ENCODE assay signal across 11 cellular contexts in the genomic region with DNA sequence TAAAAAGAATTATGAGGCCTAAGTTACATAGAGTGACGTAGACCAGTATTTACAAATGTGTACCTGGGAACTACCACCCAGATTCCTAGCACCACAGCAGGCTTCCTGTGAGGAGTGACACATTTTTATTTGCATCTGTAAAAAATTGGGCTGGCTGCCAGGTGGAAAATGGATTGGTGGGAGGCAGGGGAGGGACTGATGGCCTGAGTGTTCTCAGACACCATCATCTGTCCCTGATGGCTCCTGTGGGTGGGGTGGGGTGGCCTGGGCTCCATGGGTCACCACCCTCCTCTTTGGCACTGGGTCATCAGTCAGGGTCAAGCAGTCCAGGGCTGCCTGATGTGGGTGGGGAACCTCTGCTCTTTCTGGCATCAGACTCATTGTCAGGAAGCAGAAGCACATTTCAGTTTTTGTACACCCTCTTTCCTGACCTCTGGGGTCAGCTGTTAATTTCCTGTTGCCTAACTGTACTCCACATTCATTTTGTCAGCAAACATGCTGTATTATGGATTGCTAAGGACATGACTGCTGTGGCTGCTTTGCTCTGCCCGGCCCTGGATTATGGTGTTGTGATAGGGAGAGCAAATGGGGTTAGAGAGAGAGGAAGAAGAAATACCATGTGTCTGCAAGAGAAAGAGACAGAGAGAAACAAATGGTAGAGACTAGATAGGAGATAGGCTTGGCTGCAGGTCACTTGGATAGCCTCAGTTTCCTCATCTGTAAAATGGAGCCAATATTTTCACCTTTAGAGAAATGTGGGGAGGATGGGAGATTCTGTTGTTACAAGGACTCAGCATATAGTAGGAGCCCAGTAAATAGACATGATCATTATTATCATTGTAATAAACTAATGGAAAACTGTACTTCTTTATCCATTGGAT. TPM values are rescaled to one million over a fixed set of nuclear protein-coding genes. Genes with fewer than 3 reads are reported as not detected.
A peak's percentile ranks its signal among the peaks of the same experiment; 100 is the strongest.
DNase-seq lines count a peak whose midpoint lies in the region; ATAC-seq and TF ChIP-seq lines count a peak whose summit lies in the region.
"Had no signal": no experiment of that assay in that cellular context is flagged by ENCODE, and none has a peak within 500 bp of the region (broad histone marks: within the 10 kb centered on the region; RNA-seq: fewer than 3 reads in every experiment).

No MANE protein-coding gene starts in this region.

- no peaks in the 10 kb centered on the region for H3K9me3 Mint-ChIP-seq in CD4-positive, alpha-beta T cell
- H3K9me3 Mint-ChIP-seq: neural crest cell had no signal

- no peak overlapping the region for H3K27ac Mint-ChIP-seq in CD4-positive, alpha-beta T cell
- H3K27ac Mint-ChIP-seq: activated naive CD8-positive, alpha-beta T cell treated with anti-CD3 and anti-CD28 coated beads, Interleukin-2, amount 10 ng/mL, durations not matched to agents 7 days and 5 days had no signal

- no peak for TF ChIP-seq POLR2A in adrenal gland (IDR thresholded peaks at IDR 0.05)
- TF ChIP-seq POLR2A in thyroid gland (IDR thresholded peaks at IDR 0.05): no peak

- H3K27me3 ChIP-seq in adrenal gland (no peaks in the 10 kb centered on the region), thyroid gland (no peaks in the 10 kb centered on the region)
- no peaks in the 10 kb centered on the region for H3K27me3 ChIP-seq in CD4-positive, alpha-beta T cell (ENCODE audit: control insufficient read depth, insufficient read depth, low read length)

- intact Hi-C loops in adrenal gland (cut with DNase I): no loop called here
- intact Hi-C loops in thyroid gland (cut with DNase I): no loop called here
- intact Hi-C loops in CD4-positive, alpha-beta T cell (cut with DNase I, micrococcal nuclease): no loop called here

- H3K36me3 Mint-ChIP-seq in CD4-positive, alpha-beta T cell (ENCODE audit: low read depth): no peaks in the 10 kb centered on the region
- H3K36me3 Mint-ChIP-seq: activated naive CD8-positive, alpha-beta T cell treated with anti-CD3 and anti-CD28 coated beads, Interleukin-2, amount 10 ng/mL, durations not matched to agents 7 days and 5 days had no signal

- ATAC-seq in CD4-positive, alpha-beta T cell (ENCODE audit: poor library complexity): no peak

- no peaks in the 10 kb centered on the region for H3K27me3 Mint-ChIP-seq in CD4-positive, alpha-beta T cell

- H3K4me3 ChIP-seq in adrenal gland (no peak overlapping the region), thyroid gland (replicated peaks in 1 of 3) (no peak overlapping the region)

- WGBS in adrenal gland, 4 donors: 43 to 57% (median 54%) methylated on average over 2 of the region's 2 CpGs
- WGBS in thyroid gland, 2 donors: 74 to 75% methylated on average over 2 of the region's 2 CpGs

- H3K4me3 Mint-ChIP-seq in CD4-positive, alpha-beta T cell: no peak overlapping the region
- H3K4me3 Mint-ChIP-seq: activated naive CD8-positive, alpha-beta T cell treated with anti-CD3 and anti-CD28 coated beads, Interleukin-2, amount 10 ng/mL, durations not matched to agents 7 days and 5 days; neural crest cell had no signal

- POLR2A ChIA-PET in CD4-positive, alpha-beta T cell (lab: Charles Lee): no interaction called here

- no peaks in the 10 kb centered on the region for H3K9me3 ChIP-seq in adrenal gland (replicated peaks in 1 of 3)
- H3K9me3 ChIP-seq in thyroid gland: no peaks in the 10 kb centered on the region
- no peaks in the 10 kb centered on the region for H3K9me3 ChIP-seq in CD4-positive, alpha-beta T cell (ENCODE audit: control insufficient read depth, low read length)

- peaks cover 6 to 29% of the 10 kb centered on the region in 2 donors for H3K4me1 ChIP-seq in adrenal gland (replicated peaks in 1 of 2)
- H3K4me1 ChIP-seq in thyroid gland: peaks cover 15 to 26% of the 10 kb centered on the region in 2 donors

- no peaks in the 10 kb centered on the region for H3K4me1 Mint-ChIP-seq in CD4-positive, alpha-beta T cell (ENCODE audit: low read depth)
- H3K4me1 Mint-ChIP-seq: activated naive CD8-positive, alpha-beta T cell treated with anti-CD3 and anti-CD28 coated beads, Interleukin-2, amount 10 ng/mL, durations not matched to agents 7 days and 5 days; neural crest cell had no signal

- DNase-seq in NCI-H1105 treated with DMSO at 0.1 percent for 48 hours (lab: John Stamatoyannopoulos, UW): peak; percentile 13
- DNase-seq in NCI-H1105 (lab: John Stamatoyannopoulos, UW): no peak
- peak in 6 of 7 donors; percentile 52 to 75 (median 60) for DNase-seq in adrenal gland
- peak; percentile 37 for DNase-seq in islet precursor cell
- peak; percentile 45 for DNase-seq in thyroid gland
- DNase-seq in CD4-positive, alpha-beta T cell: no peak
- no peak for DNase-seq in activated naive CD4-positive, alpha-beta T cell treated with Interleukin-2 at 50 U/mL for 16 hours
- DNase-seq in globus pallidus (ENCODE audit: low spot score): no peak
- DNase-seq: activated naive CD8-positive, alpha-beta T cell treated with anti-CD3 and anti-CD28 coated beads, Interleukin-2, amount 10 ng/mL, durations not matched to agents 7 days and 5 days had no signal

- TF ChIP-seq CTCF in adrenal gland (IDR thresholded peaks at IDR 0.05): no peak
- no peak for TF ChIP-seq CTCF in thyroid gland (IDR thresholded peaks at IDR 0.05)
- TF ChIP-seq CTCF in CD4-positive, alpha-beta T cell (IDR thresholded peaks at IDR 0.05): no peak

- CTCF ChIA-PET in CD4-positive, alpha-beta T cell (lab: Charles Lee): no interaction called here

- H3K27ac ChIP-seq in adrenal gland: peak overlapping the region in 3 of 5 donors; percentile 43 to 70 (median 67)
- peak overlapping the region in 2 of 3 donors; percentile 57 to 69 for H3K27ac ChIP-seq in thyroid gland
- no peak overlapping the region for H3K27ac ChIP-seq in CD4-positive, alpha-beta T cell (ENCODE audit: low read depth, low read length)

- no peaks in the 10 kb centered on the region for H3K36me3 ChIP-seq in adrenal gland (replicated peaks in 1 of 2)
- H3K36me3 ChIP-seq in thyroid gland: no peaks in the 10 kb centered on the region

RNA-seq across cellular contexts. Expression of a gene that starts 11.6 kb away (rescaled TPM):
- 10 to 100 TPM; 24.1 to 84.5 (median 29.9) TPM for total RNA-seq in adrenal gland
- 10 to 100 TPM; 36.8 to 53.6 (median 40.1) TPM for polyA plus RNA-seq in adrenal gland
- 100 to 1,000 TPM in 1 of 4 donors, 10 to 100 TPM in 3; 12.6 to 105 (median 53.5) TPM for total RNA-seq in thyroid gland
- total RNA-seq in CD4-positive, alpha-beta T cell: not detected
- total RNA-seq: activated naive CD8-positive, alpha-beta T cell treated with anti-CD3 and anti-CD28 coated beads, Interleukin-2, amount 10 ng/mL, durations not matched to agents 7 days and 5 days; NCI-H460 had no signal

RNA-seq across cellular contexts. Expression of a gene that starts 12.5 kb away (rescaled TPM):
- total RNA-seq in adrenal gland (1 to 10 TPM in 5 of 8 donors, under 1 TPM in 2, not detected in 1; 0.88 to 4.6 (median 2.0) TPM), thyroid gland (1 to 10 TPM in 3 of 4 donors, under 1 TPM in 1; 0.83 to 3.5 (median 2.2) TPM)
- polyA plus RNA-seq in adrenal gland: 10 to 100 TPM in 1 of 3 donors, 1 to 10 TPM in 2; 2.8 to 35.6 (median 6.4) TPM
- total RNA-seq in CD4-positive, alpha-beta T cell: 1 to 10 TPM; 1.4 to 1.5 TPM

RNA-seq across cellular contexts. Expression of a gene that starts 20.2 kb away (rescaled TPM):
- total RNA-seq in adrenal gland (100 to 1,000 TPM in 1 of 8 donors, 10 to 100 TPM in 7; 37.4 to 223 (median 48.3) TPM), thyroid gland (10 to 100 TPM; 22.4 to 46.5 (median 31.3) TPM)
- polyA plus RNA-seq in adrenal gland: 10 to 100 TPM; 22.6 to 41.3 (median 26.8) TPM
- 10 to 100 TPM; 15.2 to 17.3 TPM for total RNA-seq in CD4-positive, alpha-beta T cell

RNA-seq across cellular contexts. Expression of a gene that starts 36.0 kb away (rescaled TPM):
- 10 to 100 TPM; 19.3 to 67.7 (median 30.1) TPM for total RNA-seq in adrenal gland
- 10 to 100 TPM; 24.7 to 56.4 (median 37.2) TPM for polyA plus RNA-seq in adrenal gland
- 100 to 1,000 TPM in 2 of 4 donors, 10 to 100 TPM in 2; 45.0 to 104 (median 90.3) TPM for total RNA-seq in thyroid gland
- total RNA-seq in CD4-positive, alpha-beta T cell: under 1 TPM; 0.66 to 0.73 TPM

Comparison
In these comparisons a context has a peak if more than half of its experiments do, and no peak if none do; other contexts are left out.
1. DNase-seq: peak in NCI-H1105 treated with DMSO at 0.1 percent for 48 hours (single experiment), adrenal gland (6 of 7), islet precursor cell (single experiment) and thyroid gland (2 of 2); none in NCI-H1105 (single experiment), CD4-positive, alpha-beta T cell (0 of 10), activated naive CD4-positive, alpha-beta T cell treated with Interleukin-2 at 50 U/mL for 16 hours (single experiment) and globus pallidus (single experiment).
2. RNA of a gene that starts 11.6 kb away (total RNA-seq): 12.6 to 105 TPM in thyroid gland and 24.1 to 84.5 TPM in adrenal gland; not detected in CD4-positive, alpha-beta T cell; every median in the first group is over 10 times any median in the second.